In genomic region chr13:92821324-92821723, GRCh38 we compare ENCODE assay signal across 13 cellular contexts.
"Had no signal": no experiment of that assay in that cellular context is flagged by ENCODE, and none has a peak within 500 bp of the region (broad histone marks: within the 10 kb centered on the region; RNA-seq: fewer than 3 reads in every experiment).

No MANE protein-coding gene starts in this region.

- H2AFZ ChIP-seq: neural progenitor cell had no signal

- H3K27ac ChIP-seq: breast epithelium, neural progenitor cell, ovary, testis had no signal

- H3K4me1 ChIP-seq: breast epithelium, neural progenitor cell, testis had no signal

- DNase-seq: activated CD4-positive, alpha-beta memory T cell treated with anti-CD3 and anti-CD28 coated beads for 36 hours; activated gamma-delta T cell treated with Interleukin-2 at 50 U/mL for 16 hours; activated naive CD8-positive, alpha-beta T cell treated with anti-CD3 and anti-CD28 coated beads, Interleukin-2, amount 10 ng/mL, durations not matched to agents 7 days and 5 days; activated T-cell treated with anti-CD3 and anti-CD28 coated beads, Interleukin-2, amount 50 U/mL, for 72 hours; anterior cingulate cortex; endodermal cell; erythroblast; ovary; stimulated activated CD4-positive, alpha-beta T cell treated with anti-CD3 and anti-CD28 coated beads, Interleukin-15, amount 100 ng/mL, for 24 hours; stimulated activated CD4-positive, alpha-beta T cell treated with anti-CD3 and anti-CD28 coated beads, Interleukin-4, amount 100 ng/mL, for 24 hours; testis had no signal

- H3K4me3 ChIP-seq: breast epithelium, neural progenitor cell, ovary, testis had no signal

- H3K36me3 ChIP-seq: breast epithelium, neural progenitor cell, ovary had no signal

- H3K27me3 ChIP-seq: breast epithelium, neural progenitor cell, ovary, testis had no signal

- ATAC-seq: activated T-cell treated with anti-CD3 and anti-CD28 coated beads, Interleukin-2, amount 50 U/mL, for 72 hours had no signal

- H3K9me3 ChIP-seq: breast epithelium, ovary, testis had no signal

- H3K4me2 ChIP-seq: neural progenitor cell had no signal

- H3K9ac ChIP-seq: neural progenitor cell had no signal
